ENCODE assay signal across 15 cellular contexts in genomic region chr11:73312036-73312435, GRCh38. TPM values are rescaled to one million over a fixed set of nuclear protein-coding genes. Genes with fewer than 3 reads are reported as not detected.
A peak's percentile ranks its signal among the peaks of the same experiment; 100 is the strongest.
DNase-seq lines count a peak whose midpoint lies in the region; ATAC-seq and TF ChIP-seq lines count a peak whose summit lies in the region.
"Had no signal": no experiment of that assay in that cellular context is flagged by ENCODE, and none has a peak within 500 bp of the region (broad histone marks: within the 10 kb centered on the region; RNA-seq: fewer than 3 reads in every experiment).

No MANE protein-coding gene starts in this region.

- intact Hi-C loops in gastrocnemius medialis (cut with DNase I; ENCODE audit: low total_unique reads): no loop called here

- CTCF ChIA-PET in T-cell (lab: Charles Lee): no interaction called here

- H3K9me3 ChIP-seq in hepatocyte (ENCODE audit: low read depth): no peaks in the 10 kb centered on the region
- no peaks in the 10 kb centered on the region for H3K9me3 ChIP-seq in gastrocnemius medialis

- no peak overlapping the region for H3K4me3 Mint-ChIP-seq in T-cell
- H3K4me3 Mint-ChIP-seq: activated naive CD8-positive, alpha-beta T cell treated with anti-CD3 and anti-CD28 coated beads, Interleukin-2, amount 10 ng/mL, durations not matched to agents 7 days and 5 days had no signal

- no peak for ATAC-seq in gastrocnemius medialis
- no peak for ATAC-seq in T-cell (replicated peaks in 1 of 4)
- ATAC-seq in HG03439 (IDR thresholded peaks at IDR 0.05; ENCODE audit: unreplicated experiment): no peak

- 80% methylated on average over 2 of the region's 2 CpGs for WGBS in hepatocyte (ENCODE audit: low lambda C conversion rate, missing lambda C conversion rate)

- no peaks in the 10 kb centered on the region for H3K36me3 Mint-ChIP-seq in T-cell
- H3K36me3 Mint-ChIP-seq: activated naive CD8-positive, alpha-beta T cell treated with anti-CD3 and anti-CD28 coated beads, Interleukin-2, amount 10 ng/mL, durations not matched to agents 7 days and 5 days; CD4-positive, CD25-positive, alpha-beta regulatory T cell had no signal

- H3K9me3 Mint-ChIP-seq in T-cell: no peaks in the 10 kb centered on the region
- H3K9me3 Mint-ChIP-seq: activated naive CD8-positive, alpha-beta T cell treated with anti-CD3 and anti-CD28 coated beads, Interleukin-2, amount 10 ng/mL, durations not matched to agents 7 days and 5 days; naive B cell had no signal

- H3K4me2 ChIP-seq in hepatocyte: peak overlapping the region; percentile 85

- POLR2A ChIA-PET in T-cell (lab: Charles Lee): no interaction called here

- DNase-seq in AG10803 (ENCODE audit: low read depth) (no peak), astrocyte of the spinal cord (ENCODE audit: low read depth, low spot score) (no peak), hepatocyte (ENCODE audit: low spot score) (no peak), gastrocnemius medialis (no peak), T-cell (no peak), NCI-H446 (lab: John Stamatoyannopoulos, UW) (no peak)
- no peak for DNase-seq in activated CD4-positive, CD25-positive, alpha-beta regulatory T cell treated with anti-CD3 and anti-CD28 coated beads, Interleukin-2, amount 50 U/mL, for 72 hours
- DNase-seq: activated CD4-positive, alpha-beta T cell treated with anti-CD3 and anti-CD28 coated beads for 48 hours; activated naive CD8-positive, alpha-beta T cell treated with anti-CD3 and anti-CD28 coated beads, Interleukin-2, amount 10 ng/mL, durations not matched to agents 7 days and 5 days; CD4-positive, CD25-positive, alpha-beta regulatory T cell; foreskin melanocyte; KBM-7; naive B cell; SHP77 had no signal

- H3K4me3 ChIP-seq in AG10803 (ENCODE audit: low read length) (peak overlapping the region; percentile 87), astrocyte of the spinal cord (ENCODE audit: low read depth, low read length) (peak overlapping the region; percentile 40), hepatocyte (peak overlapping the region; percentile 24), gastrocnemius medialis (peak overlapping the region; percentile 23 to 90 (median 48))

- in situ Hi-C loops in astrocyte of the spinal cord (cut with HindIII; ENCODE audit: low sequenced_read_pairs) (no loop called here), gastrocnemius medialis (cut with MboI; ENCODE audit: low sequenced_read_pairs in 4 of 4) (no loop called here)

- H4K20me1 ChIP-seq in hepatocyte (ENCODE audit: insufficient read depth, poor library complexity, severe bottlenecking): peaks cover 70% of the 10 kb centered on the region

- H3K27ac ChIP-seq in hepatocyte (peak overlapping the region; percentile 55), gastrocnemius medialis (peak overlapping the region; percentile 51 to 83 (median 70))

- H3K36me3 ChIP-seq in hepatocyte (replicated peaks; ENCODE audit: insufficient read depth, low read depth): no peaks in the 10 kb centered on the region
- H3K36me3 ChIP-seq in gastrocnemius medialis: no peaks in the 10 kb centered on the region

- no peaks in the 10 kb centered on the region for H3K9me2 ChIP-seq in hepatocyte (replicated peaks; ENCODE audit: insufficient read depth)

- H3K27me3 ChIP-seq in hepatocyte: no peaks in the 10 kb centered on the region
- peaks cover 0 to 2% (median 0%) of the 10 kb centered on the region in 3 donors for H3K27me3 ChIP-seq in gastrocnemius medialis

- H3K79me2 ChIP-seq in hepatocyte: peaks cover 83% of the 10 kb centered on the region

- TF ChIP-seq POLR2A in gastrocnemius medialis (IDR thresholded peaks at IDR 0.05): no peak

- H3K4me1 Mint-ChIP-seq in T-cell: peaks cover 6 to 16% (median 7%) of the 10 kb centered on the region in 3 donors

- no peak for TF ChIP-seq CTCF in AG10803 (conservative IDR thresholded peaks at IDR 0.05; ENCODE audit: low read length)
- TF ChIP-seq CTCF in astrocyte of the spinal cord (IDR thresholded peaks at IDR 0.05; ENCODE audit: low read depth, low read length): no peak
- TF ChIP-seq CTCF in hepatocyte (IDR thresholded peaks at IDR 0.05; ENCODE audit: poor library complexity): no peak
- no peak for TF ChIP-seq CTCF in gastrocnemius medialis (IDR thresholded peaks at IDR 0.05 in 4 of 5, conservative IDR thresholded peaks at IDR 0.05 in 1 of 5)

- no peak overlapping the region for H2AFZ ChIP-seq in hepatocyte

- H3K27me3 Mint-ChIP-seq in T-cell: peaks cover 3 to 8% of the 10 kb centered on the region in 2 donors

- H3K4me1 ChIP-seq in hepatocyte (ENCODE audit: insufficient read depth) (peaks cover 68% of the 10 kb centered on the region), gastrocnemius medialis (peaks cover 4 to 27% of the 10 kb centered on the region in 2 donors)

- H3K27ac Mint-ChIP-seq in T-cell: no peak overlapping the region
- H3K27ac Mint-ChIP-seq: activated naive CD8-positive, alpha-beta T cell treated with anti-CD3 and anti-CD28 coated beads, Interleukin-2, amount 10 ng/mL, durations not matched to agents 7 days and 5 days had no signal

RNA-seq across cellular contexts. Expression of gene ARHGEF17, which starts 4.0 kb away (rescaled TPM):
- total RNA-seq in hepatocyte: 26.6 and 35.6 TPM in 2 replicates
- 30.2 and 36.2 TPM in 2 replicates for polyA plus RNA-seq in hepatocyte
- 10 to 100 TPM in 3 of 4 donors, 1 to 10 TPM in 1; 8.9 to 16.9 (median 13.9) TPM for total RNA-seq in gastrocnemius medialis
- total RNA-seq in T-cell: 1 to 10 TPM in 1 of 5 donors, under 1 TPM in 4; 0.23 to 1.0 (median 0.49) TPM
- total RNA-seq: activated naive CD8-positive, alpha-beta T cell treated with anti-CD3 and anti-CD28 coated beads, Interleukin-2, amount 10 ng/mL, durations not matched to agents 7 days and 5 days had no signal
- polyA plus RNA-seq: CD4-positive, CD25-positive, alpha-beta regulatory T cell had no signal

RNA-seq across cellular contexts. Expression of gene P2RY6, which starts 39.9 kb away (rescaled TPM):
- total RNA-seq in hepatocyte: 2.6 and 2.9 TPM in 2 replicates
- polyA plus RNA-seq in hepatocyte: 8.9 and 9.7 TPM in 2 replicates
- 1 to 10 TPM in 2 of 4 donors, under 1 TPM in 1, not detected in 1; 0.78 to 2.8 (median 1.1) TPM for total RNA-seq in gastrocnemius medialis
- total RNA-seq in T-cell: 1 to 10 TPM in 1 of 5 donors, not detected in 4; 1.4 TPM
- total RNA-seq: CD4-positive, CD25-positive, alpha-beta regulatory T cell had no signal
- polyA plus RNA-seq: CD4-positive, CD25-positive, alpha-beta regulatory T cell had no signal

Comparison
In these comparisons a context has a peak if more than half of its experiments do, and no peak if none do; other contexts are left out.
1. H3K4me3 ChIP-seq: peak in every context shown above with its lines; median percentile 87 in AG10803; 48 in gastrocnemius medialis; 40 in astrocyte of the spinal cord; 24 in hepatocyte.
2. RNA of gene ARHGEF17, which starts 4.0 kb away (total RNA-seq): 26.6 to 35.6 TPM in hepatocyte and 8.9 to 16.9 TPM in gastrocnemius medialis; 0.23 to 1.0 TPM in T-cell; every median in the first group is over 4 times any median in the second.